Comparison of ENCODE assay signal across 9 cellular contexts in genomic region chr11:128587415-128587814, GRCh38. TPM values are rescaled to one million over a fixed set of nuclear protein-coding genes. Genes with fewer than 3 reads are reported as not detected.
DNase-seq lines count a peak whose midpoint lies in the region; ATAC-seq lines count a peak whose summit lies in the region.
"Had no signal": no experiment of that assay in that cellular context is flagged by ENCODE, and none has a peak within 500 bp of the region (broad histone marks: within the 10 kb centered on the region; RNA-seq: fewer than 3 reads in every experiment).

Gene ETS1 (minus strand): TSS chr11:128587558. CDS start chr11:128573130, 14,428 bp downstream.

- H3K27ac Mint-ChIP-seq in T-helper 17 cell: no peak within 1 kb of the TSS

- ATAC-seq in T-helper 17 cell (no peak), left ventricle myocardium superior (peak; percentile 26), GM21360 (IDR thresholded peaks at IDR 0.05; ENCODE audit: unreplicated experiment) (no peak), GM18517 (IDR thresholded peaks at IDR 0.05; ENCODE audit: unreplicated experiment) (no peak)

- DNase-seq in HPDE6-E6E7 (ENCODE audit: extremely low spot score) (peak; percentile 20), T-helper 17 cell (no peak), left ventricle myocardium superior (no peak), retina (peak; percentile 18), cerebellar nuclear complex (lab: John Stamatoyannopoulos, UW) (no peak)
- DNase-seq in stimulated activated CD8-positive, alpha-beta memory T cell treated with anti-CD3 and anti-CD28 coated beads, Interleukin-4, amount 100 ng/mL, for 48 hours: no peak
- DNase-seq: activated CD4-positive, alpha-beta T cell treated with anti-CD3 and anti-CD28 coated beads for 1 hour had no signal

- no peaks in the 10 kb centered on the region for H3K36me3 Mint-ChIP-seq in T-helper 17 cell (ENCODE audit: low read depth)

- peaks cover 11% of the 10 kb centered on the region for H3K4me1 Mint-ChIP-seq in T-helper 17 cell

- H3K9me3 ChIP-seq in T-helper 17 cell (ENCODE audit: control insufficient read depth, low read length, poor library complexity, severe bottlenecking): no peaks in the 10 kb centered on the region

- no peak within 1 kb of the TSS for H3K4me3 Mint-ChIP-seq in T-helper 17 cell

- H3K27me3 Mint-ChIP-seq in T-helper 17 cell: peaks cover 12% of the 10 kb centered on the region

- intact Hi-C loops in left ventricle myocardium superior (cut with micrococcal nuclease): no loop called here

RNA-seq across cellular contexts. Expression of gene ETS1, which starts in this region (rescaled TPM):
- total RNA-seq in T-helper 17 cell: 100 to 1,000 TPM; 670 to 745 TPM
- 53.4 TPM for total RNA-seq in left ventricle myocardium superior

Comparison
In these comparisons a context has a peak if more than half of its experiments do, and no peak if none do; other contexts are left out.
1. RNA of gene ETS1 (total RNA-seq): 670 to 745 TPM in T-helper 17 cell; 53.4 TPM in left ventricle myocardium superior (single experiment); every median in the first group is over 10 times any median in the second.
2. DNase-seq: peak in HPDE6-E6E7 (single experiment) and retina (single experiment); none in T-helper 17 cell (0 of 3), left ventricle myocardium superior (single experiment), stimulated activated CD8-positive, alpha-beta memory T cell treated with anti-CD3 and anti-CD28 coated beads, Interleukin-4, amount 100 ng/mL, for 48 hours (single experiment) and cerebellar nuclear complex (0 of 2).